ENCODE assay signal across 17 cellular contexts in genomic region chr7:12320241-12320640, GRCh38.
"Had no signal": no experiment of that assay in that cellular context is flagged by ENCODE, and none has a peak within 500 bp of the region (broad histone marks: within the 10 kb centered on the region; RNA-seq: fewer than 3 reads in every experiment).

No MANE protein-coding gene starts in this region.

- H3K79me2 ChIP-seq: hepatocyte had no signal

- H3K4me1 Mint-ChIP-seq: activated CD4-positive, alpha-beta T cell treated with anti-CD3 and anti-CD28 coated beads for 36 hours had no signal

- H3K4me2 ChIP-seq: hepatocyte had no signal

- H3K36me3 Mint-ChIP-seq: activated naive CD8-positive, alpha-beta T cell had no signal

- H3K27ac Mint-ChIP-seq: activated CD4-positive, alpha-beta T cell treated with anti-CD3 and anti-CD28 coated beads for 36 hours; activated naive CD8-positive, alpha-beta T cell; effector memory CD8-positive, alpha-beta T cell; nephron progenitor cell had no signal

- H3K27ac ChIP-seq: hepatocyte, tibial nerve, uterus had no signal

- H3K27me3 Mint-ChIP-seq: activated CD4-positive, alpha-beta T cell treated with anti-CD3 and anti-CD28 coated beads for 36 hours; activated naive CD8-positive, alpha-beta T cell had no signal

- H2AFZ ChIP-seq: hepatocyte had no signal

- H3K9me3 Mint-ChIP-seq: effector memory CD8-positive, alpha-beta T cell; nephron progenitor cell had no signal

- H3K4me1 ChIP-seq: tibial nerve, uterus had no signal

- DNase-seq: activated CD4-positive, alpha-beta T cell treated with anti-CD3 and anti-CD28 coated beads for 36 hours; activated CD4-positive, alpha-beta T cell treated with anti-CD3 and anti-CD28 coated beads, Interleukin-2, amount 50 U/mL, for 48 hours; activated gamma-delta T cell treated with Interleukin-2 at 50 U/mL for 16 hours; amniotic stem cell; effector memory CD8-positive, alpha-beta T cell; foreskin fibroblast; nephron progenitor cell; nucleus accumbens; retina; stimulated activated CD4-positive, alpha-beta T cell treated with anti-CD3 and anti-CD28 coated beads, Interleukin-1b, Interleukin-23, amount 100 ng/mL, for 48 hours; stimulated activated CD8-positive, alpha-beta memory T cell treated with anti-CD3 and anti-CD28 coated beads, Interleukin-4, amount 100 ng/mL, for 48 hours; stimulated activated naive CD8-positive, alpha-beta T cell treated with anti-CD3 and anti-CD28 coated beads, Interleukin-15, Interleukin-2, amounts not matched to agents 100 U/mL and 50 U/mL, for 24 hours; uterus had no signal

- H3K36me3 ChIP-seq: tibial nerve, uterus had no signal

- ATAC-seq: activated CD4-positive, alpha-beta T cell treated with anti-CD3 and anti-CD28 coated beads for 36 hours; effector memory CD8-positive, alpha-beta T cell; stimulated activated naive CD8-positive, alpha-beta T cell treated with anti-CD3 and anti-CD28 coated beads, Interleukin-15, Interleukin-2, amounts not matched to agents 100 U/mL and 50 U/mL, for 24 hours had no signal

- H3K27me3 ChIP-seq: hepatocyte, tibial nerve, uterus had no signal

- H3K4me3 ChIP-seq: hepatocyte, lung, tibial nerve, uterus had no signal

- H3K4me3 Mint-ChIP-seq: activated CD4-positive, alpha-beta T cell treated with anti-CD3 and anti-CD28 coated beads for 36 hours; activated naive CD8-positive, alpha-beta T cell; effector memory CD8-positive, alpha-beta T cell; nephron progenitor cell had no signal

- H3K9me3 ChIP-seq: tibial nerve, uterus had no signal
